11 cellular contexts compared by ENCODE assay signal in the genomic region with DNA sequence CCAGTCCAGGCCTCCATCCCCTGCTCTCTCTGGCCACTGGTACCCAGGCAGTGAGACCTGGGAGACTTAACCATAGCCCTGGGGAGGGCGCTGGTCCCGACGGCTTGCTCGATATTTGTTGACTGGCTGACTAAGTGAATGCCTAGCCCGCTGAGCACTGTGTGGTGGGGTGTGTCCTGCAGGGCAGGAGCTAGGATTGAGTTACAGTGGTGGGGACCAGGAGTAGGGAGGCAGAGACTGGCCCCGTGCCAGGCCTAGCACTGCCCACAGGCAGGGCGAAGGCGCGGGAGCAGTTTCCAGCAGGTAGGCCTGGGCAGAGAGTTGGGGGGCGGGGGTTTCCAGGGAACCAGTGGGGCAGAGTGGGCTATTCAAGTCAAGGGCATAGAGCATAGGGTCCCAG. TPM values are rescaled to one million over a fixed set of nuclear protein-coding genes. Genes with fewer than 3 reads are reported as not detected.
DNase-seq lines count a peak whose midpoint lies in the region; ATAC-seq, FAIRE-seq and TF ChIP-seq lines count a peak whose summit lies in the region.
"Had no signal": no experiment of that assay in that cellular context is flagged by ENCODE, and none has a peak within 500 bp of the region (broad histone marks: within the 10 kb centered on the region; RNA-seq: fewer than 3 reads in every experiment).

TSS of gene VILL (plus strand) at position 260 of the 400 bp plus-strand sequence. CDS start 2,887 bp downstream, outside the sequence.

- no peak within 1 kb of the TSS for H3K27ac ChIP-seq in aorta (ENCODE audit: low read depth in 1 of 2, low read length in 2 of 2)

- H3K27me3 ChIP-seq in bronchial epithelial cell (ENCODE audit: control insufficient read depth, insufficient read depth, low read length): no peaks in the 10 kb centered on the region
- no peaks in the 10 kb centered on the region for H3K27me3 ChIP-seq in aorta (ENCODE audit: control insufficient read depth in 1 of 2, insufficient read depth in 2 of 2, low read length in 1 of 2)

- H3K4me3 Mint-ChIP-seq in natural killer cell: no peak within 1 kb of the TSS
- H3K4me3 Mint-ChIP-seq in natural killer cell treated with Interleukin-12 subunit alpha and Interleukin-12 subunit beta and Interleukin-15 and Interleukin-18, amount 100 ng/mL, for 72 hours: no peak within 1 kb of the TSS

- no peaks in the 10 kb centered on the region for H3K36me3 Mint-ChIP-seq in natural killer cell
- no peaks in the 10 kb centered on the region for H3K36me3 Mint-ChIP-seq in natural killer cell treated with Interleukin-12 subunit alpha and Interleukin-12 subunit beta and Interleukin-15 and Interleukin-18, amount 100 ng/mL, for 72 hours

- peaks cover 25 to 26% of the 10 kb centered on the region in 2 donors for H3K4me1 Mint-ChIP-seq in natural killer cell
- H3K4me1 Mint-ChIP-seq in natural killer cell treated with Interleukin-12 subunit alpha and Interleukin-12 subunit beta and Interleukin-15 and Interleukin-18, amount 100 ng/mL, for 72 hours (ENCODE audit: low read depth in 2 of 2): peaks cover 23 to 25% of the 10 kb centered on the region in 2 donors

- FAIRE-seq in bronchial epithelial cell (lab: Jason Lieb, UNC): peak; percentile 72
- FAIRE-seq: endometrium had no signal

- H3K9me3 ChIP-seq in aorta (ENCODE audit: control insufficient read depth, low read length): no peaks in the 10 kb centered on the region

- H3K4me3 ChIP-seq in bronchial epithelial cell (ENCODE audit: low read depth, low read length): peak within 1 kb of the TSS; percentile 45
- H3K4me3 ChIP-seq in aorta (ENCODE audit: low read length in 2 of 2): no peak within 1 kb of the TSS

- H3K27me3 Mint-ChIP-seq in natural killer cell (ENCODE audit: low read depth in 2 of 2): no peaks in the 10 kb centered on the region
- H3K27me3 Mint-ChIP-seq in natural killer cell treated with Interleukin-12 subunit alpha and Interleukin-12 subunit beta and Interleukin-15 and Interleukin-18, amount 100 ng/mL, for 72 hours: no peaks in the 10 kb centered on the region

- H3K4me1 ChIP-seq in aorta (ENCODE audit: control insufficient read depth in 1 of 2, insufficient read depth in 2 of 2, low read length in 2 of 2): no peaks in the 10 kb centered on the region

- 81 to 82% methylated on average over 10 of the region's 10 CpGs for WGBS in aorta, 2 donors

- H3K27ac Mint-ChIP-seq in natural killer cell: no peak within 1 kb of the TSS
- no peak within 1 kb of the TSS for H3K27ac Mint-ChIP-seq in natural killer cell treated with Interleukin-12 subunit alpha and Interleukin-12 subunit beta and Interleukin-15 and Interleukin-18, amount 100 ng/mL, for 72 hours

- ATAC-seq in natural killer cell: no peak
- no peak for ATAC-seq in natural killer cell treated with Interleukin-12 subunit alpha and Interleukin-12 subunit beta and Interleukin-15 and Interleukin-18, amount 100 ng/mL, for 72 hours
- no peak for ATAC-seq in aorta (ENCODE audit: low FRiP score)
- ATAC-seq in GM21528 (IDR thresholded peaks at IDR 0.05; ENCODE audit: low FRiP score, unreplicated experiment): no peak

- H3K9me3 Mint-ChIP-seq in natural killer cell: no peaks in the 10 kb centered on the region
- no peaks in the 10 kb centered on the region for H3K9me3 Mint-ChIP-seq in natural killer cell treated with Interleukin-12 subunit alpha and Interleukin-12 subunit beta and Interleukin-15 and Interleukin-18, amount 100 ng/mL, for 72 hours

- TF ChIP-seq CTCF in natural killer cell (IDR thresholded peaks at IDR 0.05) (no peak), bronchial epithelial cell (IDR thresholded peaks at IDR 0.05; ENCODE audit: insufficient read depth, low read length, severe bottlenecking) (peak; percentile 62)

- DNase-seq in natural killer cell: peak; percentile 9
- DNase-seq in natural killer cell treated with Interleukin-12 subunit alpha and Interleukin-12 subunit beta and Interleukin-15 and Interleukin-18, amount 100 ng/mL, for 72 hours (ENCODE audit: low spot score): no peak
- DNase-seq in bronchial epithelial cell (ENCODE audit: low read depth): peak; percentile 89
- peak; percentile 87 for DNase-seq in mesenteric fat pad (ENCODE audit: low spot score)
- DNase-seq in aorta: peak in 1 of 2 donors; percentile 71
- no peak for DNase-seq in amygdala (lab: John Stamatoyannopoulos, UW)
- DNase-seq in retina: no peak
- DNase-seq: DMS153, Kasumi-1 had no signal

- intact Hi-C loops in natural killer cell (cut with micrococcal nuclease) (no loop called here), aorta (cut with DNase I) (no loop called here)

- H3K36me3 ChIP-seq in bronchial epithelial cell (ENCODE audit: control insufficient read depth, insufficient read depth, low read length): peaks cover 2% of the 10 kb centered on the region
- no peaks in the 10 kb centered on the region for H3K36me3 ChIP-seq in aorta (ENCODE audit: control insufficient read depth in 1 of 2, insufficient read depth in 2 of 2, low read length in 1 of 2)

RNA-seq across cellular contexts. Expression of gene VILL, which starts in this region (rescaled TPM):
- total RNA-seq in natural killer cell (10 to 100 TPM; 25.6 to 27.8 (median 26.9) TPM), bronchial epithelial cell (121 and 171 TPM in 2 replicates), mesenteric fat pad (4.3 TPM), aorta (10 to 100 TPM in 1 of 2 donors, 1 to 10 TPM in 1; 3.9 to 10.9 TPM)
- 10 to 100 TPM in 1 of 2 donors, 1 to 10 TPM in 1; 8.2 to 16.9 TPM for total RNA-seq in natural killer cell treated with Interleukin-12 subunit alpha and Interleukin-12 subunit beta and Interleukin-15 and Interleukin-18, amount 100 ng/mL, for 72 hours
- polyA plus RNA-seq in aorta: 10 to 100 TPM; 15.4 to 37.1 TPM

Comparison
In these comparisons a context has a peak if more than half of its experiments do, and no peak if none do; other contexts are left out.
1. DNase-seq: peak in natural killer cell (single experiment), bronchial epithelial cell (single experiment) and mesenteric fat pad (single experiment); none in natural killer cell treated with Interleukin-12 subunit alpha and Interleukin-12 subunit beta and Interleukin-15 and Interleukin-18, amount 100 ng/mL, for 72 hours (single experiment), amygdala (0 of 56) and retina (single experiment).